ENCODE assay signal across 19 cellular contexts in the genomic region with DNA sequence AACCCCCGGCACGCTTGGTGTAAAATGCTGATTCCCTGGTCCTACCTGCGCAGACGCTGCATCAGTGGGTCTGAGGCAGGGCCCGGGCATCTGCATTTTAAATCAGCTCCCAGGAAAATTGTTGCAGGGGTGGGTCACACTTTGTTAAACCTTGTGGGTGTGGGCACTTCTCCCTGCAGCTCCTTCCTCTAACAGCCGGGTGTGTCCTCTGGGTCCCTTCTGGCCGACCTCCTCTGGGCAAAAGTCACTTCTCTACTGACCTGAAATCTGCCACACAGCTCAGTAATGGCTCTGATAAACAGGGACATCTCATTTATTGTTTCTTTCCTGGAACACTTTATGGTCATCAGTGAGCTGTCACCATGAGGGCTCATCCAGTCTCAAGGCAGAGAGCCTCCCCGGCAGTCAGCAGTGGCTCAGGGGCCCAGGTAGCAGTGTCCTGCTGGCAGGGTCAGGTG. TPM values are rescaled to one million over a fixed set of nuclear protein-coding genes. Genes with fewer than 3 reads are reported as not detected.
DNase-seq lines count a peak whose midpoint lies in the region; ATAC-seq and TF ChIP-seq lines count a peak whose summit lies in the region.
"Had no signal": no experiment of that assay in that cellular context is flagged by ENCODE, and none has a peak within 500 bp of the region (broad histone marks: within the 10 kb centered on the region; RNA-seq: fewer than 3 reads in every experiment).

No MANE protein-coding gene starts in this region.

- no peaks in the 10 kb centered on the region for H4K20me1 ChIP-seq in hepatocyte (ENCODE audit: insufficient read depth, poor library complexity, severe bottlenecking)
- no peaks in the 10 kb centered on the region for H4K20me1 ChIP-seq in osteoblast (ENCODE audit: insufficient read depth, low read length)

- H3K79me2 ChIP-seq in hepatocyte (no peaks in the 10 kb centered on the region), osteoblast (ENCODE audit: insufficient read depth, low read length) (no peaks in the 10 kb centered on the region)

- H3K4me1 Mint-ChIP-seq in activated T-helper 17 cell treated with anti-CD3 and anti-CD28 coated beads, Interleukin-2, amount 50 U/mL, for 72 hours, result peaks cover 9% of the 10 kb centered on the region

- H2AFZ ChIP-seq in hepatocyte (no peak overlapping the region), osteoblast (ENCODE audit: low read length) (no peak overlapping the region)

- H3K9me2 ChIP-seq in hepatocyte (replicated peaks; ENCODE audit: insufficient read depth), result no peaks in the 10 kb centered on the region

- no peaks in the 10 kb centered on the region for H3K9me3 Mint-ChIP-seq in activated T-helper 17 cell treated with anti-CD3 and anti-CD28 coated beads, Interleukin-2, amount 50 U/mL, for 72 hours

- peak overlapping the region; percentile 34 for H3K4me3 Mint-ChIP-seq in activated T-helper 17 cell treated with anti-CD3 and anti-CD28 coated beads, Interleukin-2, amount 50 U/mL, for 72 hours
- H3K4me3 Mint-ChIP-seq: CD14-positive monocyte had no signal

- H3K9me3 ChIP-seq in hepatocyte (ENCODE audit: low read depth) (no peaks in the 10 kb centered on the region), osteoblast (ENCODE audit: low read depth, low read length) (no peaks in the 10 kb centered on the region)
- H3K9me3 ChIP-seq: SJCRH30 had no signal

- H3K4me2 ChIP-seq in hepatocyte, result no peak overlapping the region
- H3K4me2 ChIP-seq in osteoblast (ENCODE audit: insufficient read depth, low read length), result peak overlapping the region; percentile 13

- no peak overlapping the region for H3K4me3 ChIP-seq in hepatocyte
- no peak overlapping the region for H3K4me3 ChIP-seq in osteoblast (ENCODE audit: insufficient read depth, low read length)
- H3K4me3 ChIP-seq: SJCRH30 had no signal

- H3K36me3 Mint-ChIP-seq in activated T-helper 17 cell treated with anti-CD3 and anti-CD28 coated beads, Interleukin-2, amount 50 U/mL, for 72 hours (ENCODE audit: low read depth), result no peaks in the 10 kb centered on the region
- H3K36me3 Mint-ChIP-seq: CD14-positive monocyte had no signal

- no peaks in the 10 kb centered on the region for H3K36me3 ChIP-seq in hepatocyte (replicated peaks; ENCODE audit: insufficient read depth, low read depth)
- H3K36me3 ChIP-seq in osteoblast (ENCODE audit: insufficient read depth, low read length), result no peaks in the 10 kb centered on the region
- H3K36me3 ChIP-seq: SJCRH30 had no signal

- H3K4me1 ChIP-seq in hepatocyte (ENCODE audit: insufficient read depth), result peaks cover 27% of the 10 kb centered on the region
- H3K4me1 ChIP-seq in osteoblast (ENCODE audit: insufficient read depth, low read length), result peaks cover 12% of the 10 kb centered on the region
- H3K4me1 ChIP-seq: SJCRH30 had no signal

- no peak for ATAC-seq in activated T-helper 17 cell treated with anti-CD3 and anti-CD28 coated beads, Interleukin-2, amount 50 U/mL, for 72 hours (replicated peaks)
- no peak for ATAC-seq in HG03139 (IDR thresholded peaks at IDR 0.05; ENCODE audit: unreplicated experiment)
- ATAC-seq: HCT116 had no signal

- H3K27me3 ChIP-seq in hepatocyte (no peaks in the 10 kb centered on the region), osteoblast (ENCODE audit: insufficient read depth, low read length) (peaks cover 11% of the 10 kb centered on the region)

- 62% methylated on average over 8 of the region's 8 CpGs for WGBS in hepatocyte (ENCODE audit: low lambda C conversion rate, missing lambda C conversion rate)

- H3K27ac ChIP-seq in C4-2B (peak overlapping the region; percentile 15; the same call in 1 of the 2 replicates), hepatocyte (peak overlapping the region; percentile 87), osteoblast (ENCODE audit: low read depth, low read length) (no peak overlapping the region)
- H3K27ac ChIP-seq: SJCRH30 had no signal

- no peak overlapping the region for H3K27ac Mint-ChIP-seq in activated T-helper 17 cell treated with anti-CD3 and anti-CD28 coated beads, Interleukin-2, amount 50 U/mL, for 72 hours
- H3K27ac Mint-ChIP-seq: CD14-positive monocyte had no signal

- no peak for TF ChIP-seq CTCF in C4-2B (conservative IDR thresholded peaks at IDR 0.05)
- no peak for TF ChIP-seq CTCF in hepatocyte (IDR thresholded peaks at IDR 0.05; ENCODE audit: poor library complexity)
- TF ChIP-seq CTCF in osteoblast (IDR thresholded peaks at IDR 0.05; ENCODE audit: extremely low read depth, low read depth, low read length), result no peak

- DNase-seq in hepatocyte (ENCODE audit: low spot score) (peak; percentile 45), osteoblast (ENCODE audit: insufficient read length, low spot score, missing footprints) (peak; percentile 66), ureter (ENCODE audit: low spot score) (no peak), putamen (ENCODE audit: low spot score) (no peak), HuH-7.5 (ENCODE audit: low spot score) (no peak)
- DNase-seq: 8988T, DMS53, KG1, NCI-H1092 treated with DMSO at 0.1 percent for 48 hours, NCI-H1694 treated with DMSO at 0.1 percent for 48 hours, NCI-H510A treated with DMSO at 0.1 percent for 48 hours, SJCRH30 had no signal

- peaks cover 23% of the 10 kb centered on the region for H3K27me3 Mint-ChIP-seq in activated T-helper 17 cell treated with anti-CD3 and anti-CD28 coated beads, Interleukin-2, amount 50 U/mL, for 72 hours

RNA-seq across cellular contexts. Expression of gene TMPRSS2, which starts 52.8 kb away (rescaled TPM):
- not detected for total RNA-seq in activated T-helper 17 cell treated with anti-CD3 and anti-CD28 coated beads, Interleukin-2, amount 50 U/mL, for 72 hours
- total RNA-seq in hepatocyte (113 and 121 TPM in 2 replicates), osteoblast (under 0.01 TPM in 1 of 2 replicates, not detected in the other), ureter (154 TPM)
- polyA plus RNA-seq in hepatocyte, result 50.8 and 65.9 TPM in 2 replicates
- total RNA-seq: MCF 10A, RPMI7951, SJCRH30 had no signal
- polyA plus RNA-seq: CD14-positive monocyte had no signal

Comparison
In these comparisons a context has a peak if more than half of its experiments do, and no peak if none do; other contexts are left out.
1. DNase-seq: peak in hepatocyte (single experiment) and osteoblast (single experiment); none in ureter (single experiment), putamen (single experiment) and HuH-7.5 (single experiment).
2. RNA of gene TMPRSS2, which starts 52.8 kb away (total RNA-seq): 154 TPM in ureter (single experiment) and 113 to 121 TPM in hepatocyte; not detected in activated T-helper 17 cell treated with anti-CD3 and anti-CD28 coated beads, Interleukin-2, amount 50 U/mL, for 72 hours and under 0.01 TPM in osteoblast; every median in the first group is over 10 times any median in the second.